In the genomic region with DNA sequence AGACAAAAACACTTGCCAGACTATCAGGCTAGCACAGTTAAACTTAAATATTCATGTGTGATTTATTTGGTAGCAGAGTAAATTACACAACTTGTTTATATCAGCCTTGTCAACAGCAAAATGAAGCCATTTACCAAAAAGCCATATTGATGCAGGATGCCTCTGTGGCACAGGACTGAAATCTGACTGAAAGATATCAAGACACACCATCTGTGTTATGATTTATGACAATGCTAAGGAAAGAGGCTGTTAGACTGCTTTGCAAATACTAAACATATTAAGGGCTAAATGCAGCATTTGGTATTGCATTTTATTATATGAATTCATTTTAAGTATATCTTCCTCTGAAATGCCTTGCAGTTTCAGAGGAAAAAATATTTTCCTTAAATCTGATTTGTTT, we compare ENCODE assay signal across 1 cellular context.
TF ChIP-seq lines count a peak whose summit lies in the region.

No MANE protein-coding gene starts in this region.

TF ChIP-seq in K562, 482 proteins besides CTCF, POLR2A, EP300 and RAD21 (continued from another document):
- no peak for TF ChIP-seq TCF7L2 (IDR thresholded peaks at IDR 0.05; ENCODE audit: low read depth, low read length)
- TF ChIP-seq ZNF174 (CRISPR knock-in tag; IDR thresholded peaks at IDR 0.05): no peak
- TF ChIP-seq FOXK2 (conservative IDR thresholded peaks at IDR 0.05 in 1 of 2, IDR thresholded peaks at IDR 0.05 in 1 of 2; ENCODE audit: low read depth in 2 of 2): no peak
- TF ChIP-seq, protein P1, sequence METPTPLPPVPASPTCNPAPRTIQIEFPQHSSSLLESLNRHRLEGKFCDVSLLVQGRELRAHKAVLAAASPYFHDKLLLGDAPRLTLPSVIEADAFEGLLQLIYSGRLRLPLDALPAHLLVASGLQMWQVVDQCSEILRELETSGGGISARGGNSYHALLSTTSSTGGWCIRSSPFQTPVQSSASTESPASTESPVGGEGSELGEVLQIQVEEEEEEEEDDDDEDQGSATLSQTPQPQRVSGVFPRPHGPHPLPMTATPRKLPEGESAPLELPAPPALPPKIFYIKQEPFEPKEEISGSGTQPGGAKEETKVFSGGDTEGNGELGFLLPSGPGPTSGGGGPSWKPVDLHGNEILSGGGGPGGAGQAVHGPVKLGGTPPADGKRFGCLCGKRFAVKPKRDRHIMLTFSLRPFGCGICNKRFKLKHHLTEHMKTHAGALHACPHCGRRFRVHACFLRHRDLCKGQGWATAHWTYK (CRISPR knock-in tag; IDR thresholded peaks at IDR 0.05): no peak
- TF ChIP-seq ZNF121 (CRISPR knock-in tag; conservative IDR thresholded peaks at IDR 0.05): no peak
- TF ChIP-seq RBM14 (IDR thresholded peaks at IDR 0.05; ENCODE audit: borderline replicate concordance, insufficient read depth, low read depth, low read length): no peak
- TF ChIP-seq, protein P2, sequence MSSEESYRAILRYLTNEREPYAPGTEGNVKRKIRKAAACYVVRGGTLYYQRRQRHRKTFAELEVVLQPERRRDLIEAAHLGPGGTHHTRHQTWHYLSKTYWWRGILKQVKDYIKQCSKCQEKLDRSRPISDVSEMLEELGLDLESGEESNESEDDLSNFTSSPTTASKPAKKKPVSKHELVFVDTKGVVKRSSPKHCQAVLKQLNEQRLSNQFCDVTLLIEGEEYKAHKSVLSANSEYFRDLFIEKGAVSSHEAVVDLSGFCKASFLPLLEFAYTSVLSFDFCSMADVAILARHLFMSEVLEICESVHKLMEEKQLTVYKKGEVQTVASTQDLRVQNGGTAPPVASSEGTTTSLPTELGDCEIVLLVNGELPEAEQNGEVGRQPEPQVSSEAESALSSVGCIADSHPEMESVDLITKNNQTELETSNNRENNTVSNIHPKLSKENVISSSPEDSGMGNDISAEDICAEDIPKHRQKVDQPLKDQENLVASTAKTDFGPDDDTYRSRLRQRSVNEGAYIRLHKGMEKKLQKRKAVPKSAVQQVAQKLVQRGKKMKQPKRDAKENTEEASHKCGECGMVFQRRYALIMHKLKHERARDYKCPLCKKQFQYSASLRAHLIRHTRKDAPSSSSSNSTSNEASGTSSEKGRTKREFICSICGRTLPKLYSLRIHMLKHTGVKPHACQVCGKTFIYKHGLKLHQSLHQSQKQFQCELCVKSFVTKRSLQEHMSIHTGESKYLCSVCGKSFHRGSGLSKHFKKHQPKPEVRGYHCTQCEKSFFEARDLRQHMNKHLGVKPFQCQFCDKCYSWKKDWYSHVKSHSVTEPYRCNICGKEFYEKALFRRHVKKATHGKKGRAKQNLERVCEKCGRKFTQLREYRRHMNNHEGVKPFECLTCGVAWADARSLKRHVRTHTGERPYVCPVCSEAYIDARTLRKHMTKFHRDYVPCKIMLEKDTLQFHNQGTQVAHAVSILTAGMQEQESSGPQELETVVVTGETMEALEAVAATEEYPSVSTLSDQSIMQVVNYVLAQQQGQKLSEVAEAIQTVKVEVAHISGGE (CRISPR knock-in tag; IDR thresholded peaks at IDR 0.05): no peak
- TF ChIP-seq NFE2 (IDR thresholded peaks at IDR 0.05; ENCODE audit: low read depth): no peak
- TF ChIP-seq MEF2D (tag; conservative IDR thresholded peaks at IDR 0.05; ENCODE audit: low read depth): no peak
- no peak for TF ChIP-seq GATA2 (CRISPR knock-in tag; IDR thresholded peaks at IDR 0.05)
- TF ChIP-seq, protein P3, sequence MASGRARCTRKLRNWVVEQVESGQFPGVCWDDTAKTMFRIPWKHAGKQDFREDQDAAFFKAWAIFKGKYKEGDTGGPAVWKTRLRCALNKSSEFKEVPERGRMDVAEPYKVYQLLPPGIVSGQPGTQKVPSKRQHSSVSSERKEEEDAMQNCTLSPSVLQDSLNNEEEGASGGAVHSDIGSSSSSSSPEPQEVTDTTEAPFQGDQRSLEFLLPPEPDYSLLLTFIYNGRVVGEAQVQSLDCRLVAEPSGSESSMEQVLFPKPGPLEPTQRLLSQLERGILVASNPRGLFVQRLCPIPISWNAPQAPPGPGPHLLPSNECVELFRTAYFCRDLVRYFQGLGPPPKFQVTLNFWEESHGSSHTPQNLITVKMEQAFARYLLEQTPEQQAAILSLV (tag; IDR thresholded peaks at IDR 0.05): no peak
- no peak for TF ChIP-seq RBM15 (IDR thresholded peaks at IDR 0.05; ENCODE audit: insufficient read depth, low read length)
- no peak for TF ChIP-seq RBM22 (IDR thresholded peaks at IDR 0.05; ENCODE audit: low read depth, low read length, poor library complexity, severe bottlenecking)
- peak; percentile 64 for TF ChIP-seq ARID1B (IDR thresholded peaks at IDR 0.05)
- TF ChIP-seq ZSCAN32 (CRISPR knock-in tag; IDR thresholded peaks at IDR 0.05): no peak
- no peak for TF ChIP-seq TRIM28 (IDR thresholded peaks at IDR 0.05)
- TF ChIP-seq KDM5B (IDR thresholded peaks at IDR 0.05; ENCODE audit: insufficient replicate concordance, low read depth, low read length): no peak
- TF ChIP-seq ZNF644 (tag; IDR thresholded peaks at IDR 0.05; ENCODE audit: low read depth): no peak
- TF ChIP-seq CHD4 (IDR thresholded peaks at IDR 0.05; ENCODE audit: insufficient read depth, insufficient replicate concordance, low read depth, low read length, poor library complexity, severe bottlenecking): no peak
- no peak for TF ChIP-seq ZNF696 (CRISPR knock-in tag; conservative IDR thresholded peaks at IDR 0.05)
- 0 out of 4 replicates have a peak, but pooled peaks of 1 of the 2 experiments have one; percentile 20 for TF ChIP-seq RCOR1 (IDR thresholded peaks at IDR 0.05; ENCODE audit: borderline replicate concordance in 1 of 2, low read depth in 2 of 2, low read length in 2 of 2)
- TF ChIP-seq SMAD4 (CRISPR knock-in tag; conservative IDR thresholded peaks at IDR 0.05): no peak
- TF ChIP-seq HNRNPUL1 (IDR thresholded peaks at IDR 0.05; ENCODE audit: low read length): no peak
- TF ChIP-seq ZNF445 (CRISPR knock-in tag; IDR thresholded peaks at IDR 0.05; ENCODE audit: low read depth): no peak
- TF ChIP-seq FOXA3 (CRISPR knock-in tag; conservative IDR thresholded peaks at IDR 0.05 in 1 of 2, IDR thresholded peaks at IDR 0.05 in 1 of 2): no peak; a peak in 1 of 4 replicates
- peak; percentile 40; the same call in 1 of the 2 replicates for TF ChIP-seq TEAD4 (IDR thresholded peaks at IDR 0.05; ENCODE audit: low read length)
- TF ChIP-seq TEAD4 (CRISPR knock-in tag; IDR thresholded peaks at IDR 0.05; ENCODE audit: borderline replicate concordance): no peak
- TF ChIP-seq GATAD2A (IDR thresholded peaks at IDR 0.05): no peak
- TF ChIP-seq, protein P4, sequence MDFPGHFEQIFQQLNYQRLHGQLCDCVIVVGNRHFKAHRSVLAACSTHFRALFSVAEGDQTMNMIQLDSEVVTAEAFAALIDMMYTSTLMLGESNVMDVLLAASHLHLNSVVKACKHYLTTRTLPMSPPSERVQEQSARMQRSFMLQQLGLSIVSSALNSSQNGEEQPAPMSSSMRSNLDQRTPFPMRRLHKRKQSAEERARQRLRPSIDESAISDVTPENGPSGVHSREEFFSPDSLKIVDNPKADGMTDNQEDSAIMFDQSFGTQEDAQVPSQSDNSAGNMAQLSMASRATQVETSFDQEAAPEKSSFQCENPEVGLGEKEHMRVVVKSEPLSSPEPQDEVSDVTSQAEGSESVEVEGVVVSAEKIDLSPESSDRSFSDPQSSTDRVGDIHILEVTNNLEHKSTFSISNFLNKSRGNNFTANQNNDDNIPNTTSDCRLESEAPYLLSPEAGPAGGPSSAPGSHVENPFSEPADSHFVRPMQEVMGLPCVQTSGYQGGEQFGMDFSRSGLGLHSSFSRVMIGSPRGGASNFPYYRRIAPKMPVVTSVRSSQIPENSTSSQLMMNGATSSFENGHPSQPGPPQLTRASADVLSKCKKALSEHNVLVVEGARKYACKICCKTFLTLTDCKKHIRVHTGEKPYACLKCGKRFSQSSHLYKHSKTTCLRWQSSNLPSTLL (IDR thresholded peaks at IDR 0.05): no peak
- no peak for TF ChIP-seq ZFP1 (CRISPR knock-in tag; IDR thresholded peaks at IDR 0.05)
- no peak for TF ChIP-seq HNRNPH1 (optimal IDR thresholded peaks at IDR 0.05; ENCODE audit: low read depth, low read length)
- no peak for TF ChIP-seq POLR2AphosphoS5 (IDR thresholded peaks at IDR 0.05; ENCODE audit: control insufficient read depth, insufficient read depth, low read depth, low read length)
- TF ChIP-seq, protein P5, sequence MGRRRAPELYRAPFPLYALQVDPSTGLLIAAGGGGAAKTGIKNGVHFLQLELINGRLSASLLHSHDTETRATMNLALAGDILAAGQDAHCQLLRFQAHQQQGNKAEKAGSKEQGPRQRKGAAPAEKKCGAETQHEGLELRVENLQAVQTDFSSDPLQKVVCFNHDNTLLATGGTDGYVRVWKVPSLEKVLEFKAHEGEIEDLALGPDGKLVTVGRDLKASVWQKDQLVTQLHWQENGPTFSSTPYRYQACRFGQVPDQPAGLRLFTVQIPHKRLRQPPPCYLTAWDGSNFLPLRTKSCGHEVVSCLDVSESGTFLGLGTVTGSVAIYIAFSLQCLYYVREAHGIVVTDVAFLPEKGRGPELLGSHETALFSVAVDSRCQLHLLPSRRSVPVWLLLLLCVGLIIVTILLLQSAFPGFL (CRISPR knock-in tag; IDR thresholded peaks at IDR 0.05): no peak
- no peak for TF ChIP-seq THRAP3 (IDR thresholded peaks at IDR 0.05; ENCODE audit: borderline replicate concordance)
